In the genomic region with DNA sequence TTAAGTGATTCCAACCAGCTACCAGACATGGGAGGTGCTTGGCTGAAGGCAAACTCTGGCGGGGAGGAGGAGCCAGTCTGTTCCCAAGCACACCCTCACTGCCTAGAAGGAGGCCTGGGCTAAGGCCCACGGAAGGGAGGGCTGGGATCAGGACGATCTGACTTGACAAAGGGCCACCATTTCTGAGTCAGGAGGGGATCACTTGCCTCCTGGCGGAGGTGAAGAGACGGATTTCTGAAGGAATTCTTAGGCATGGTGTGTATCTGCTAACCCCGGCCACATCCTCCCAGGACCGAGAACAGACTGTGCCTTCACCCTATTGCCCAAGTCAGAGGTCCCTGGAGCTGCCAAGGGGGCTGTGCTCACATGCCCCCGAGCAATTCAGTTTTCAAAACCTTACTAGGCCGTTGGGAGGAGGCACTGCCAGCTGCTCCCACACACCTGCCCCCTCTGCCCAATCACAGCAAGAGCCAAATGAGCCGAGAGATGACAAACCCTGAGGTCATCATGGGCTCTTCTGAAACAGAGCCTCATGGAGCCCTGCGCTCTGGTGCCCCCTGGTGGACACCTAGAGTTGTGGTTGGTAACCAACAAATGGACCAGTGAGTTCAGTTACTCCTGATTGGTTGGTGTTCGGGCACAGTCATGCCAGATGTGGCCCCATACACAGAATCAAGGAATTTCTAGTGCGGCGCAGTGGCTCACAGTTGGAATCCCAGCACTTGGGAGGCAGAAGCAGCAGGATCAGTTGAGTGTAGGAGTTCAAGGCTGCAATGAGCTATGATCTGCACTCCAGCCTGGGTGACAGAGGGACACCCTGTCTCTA, we compare ENCODE assay signal across 8 cellular contexts. TPM values are rescaled to one million over a fixed set of nuclear protein-coding genes. Genes with fewer than 3 reads are reported as not detected.
DNase-seq lines count a peak whose midpoint lies in the region; ATAC-seq and TF ChIP-seq lines count a peak whose summit lies in the region.

No MANE protein-coding gene starts in this region.

- no TSS peak for BruUV-seq in Calu3 (replicated peaks; lab: Mats Ljungman, UMichigan)

- H3K27me3 ChIP-seq in neutrophil = peaks cover 27% of the 10 kb centered on the region

- H3K4me1 ChIP-seq in neutrophil (ENCODE audit: control insufficient read depth in 1 of 2, insufficient read depth in 1 of 2, low read depth in 1 of 2, low read length in 1 of 2) = peaks cover 6 to 12% of the 10 kb centered on the region in 2 experiments

- H3K9me3 Mint-ChIP-seq in Calu3 (ENCODE audit: low read depth, unreplicated experiment) = no peaks in the 10 kb centered on the region

- H3K36me3 Mint-ChIP-seq in Calu3 (ENCODE audit: insufficient read depth, unreplicated experiment) = peaks cover 10% of the 10 kb centered on the region

- peaks cover 11% of the 10 kb centered on the region for H3K4me1 Mint-ChIP-seq in Calu3 (ENCODE audit: low read depth, unreplicated experiment)

- H3K27me3 Mint-ChIP-seq in Calu3 (ENCODE audit: unreplicated experiment) = peaks cover 38% of the 10 kb centered on the region

- DNase-seq in Calu3 (peak; percentile 96), activated T-cell treated with anti-CD3 and anti-CD28 coated beads for 4 hours (peak; percentile 96), fibroblast of the aortic adventitia (ENCODE audit: low read depth) (peak; percentile 97), SHP77 (lab: John Stamatoyannopoulos, UW) (no peak)
- peak; percentile 90 for DNase-seq in Jurkat, Clone E6-1 (ENCODE audit: low read depth, low spot score)

- CTCF ChIA-PET in Calu3 (lab: Charles Lee) = interaction anchor here (0.7 to 2.5 kb wide), 4 partner anchors 12 to 55 kb away, joined by 3 to 16 read pairs (median 4); no protein-coding TSS in a partner anchor

- intact Hi-C loops in Calu3 (cut with micrococcal nuclease; ENCODE audit: unreplicated experiment) = loop anchor here (1.0 kb wide), 1 partner anchor 56 kb away; no protein-coding TSS in a partner anchor

- no peaks in the 10 kb centered on the region for H3K36me3 ChIP-seq in neutrophil

- H3K27ac Mint-ChIP-seq in Calu3 (ENCODE audit: unreplicated experiment) = peak overlapping the region; percentile 21

- TF ChIP-seq CTCF in Calu3 (IDR thresholded peaks at IDR 0.05; ENCODE audit: unreplicated experiment) (peak; percentile 92), fibroblast of the aortic adventitia (IDR thresholded peaks at IDR 0.05; ENCODE audit: insufficient read depth, low read length) (peak; percentile 96), neutrophil (IDR thresholded peaks at IDR 0.05) (peak; percentile 93)

- H3K4me3 ChIP-seq in Jurkat, Clone E6-1 (ENCODE audit: low read length) = no peak overlapping the region
- H3K4me3 ChIP-seq in fibroblast of the aortic adventitia (ENCODE audit: low read depth, low read length) (no peak overlapping the region), neutrophil (ENCODE audit: low read depth in 1 of 2, low read length in 1 of 2) (no peak overlapping the region)

- H3K27ac ChIP-seq in neutrophil (peak overlapping the region; percentile 24), temporal lobe (ENCODE audit: low read depth, low read length) (peak overlapping the region; percentile 75)

- ATAC-seq in GM21619 (IDR thresholded peaks at IDR 0.05; ENCODE audit: unreplicated experiment) = peak; percentile 85

- no peak overlapping the region for H3K4me3 Mint-ChIP-seq in Calu3 (ENCODE audit: low read depth, unreplicated experiment)

- H3K9me3 ChIP-seq in neutrophil = no peaks in the 10 kb centered on the region

RNA-seq across cellular contexts. Expression of gene TNK2, which starts 6.5 kb away (rescaled TPM):
- 50.4 and 53.0 TPM in 2 replicates for total RNA-seq in Calu3 (2022)
- 19.7 TPM for polyA plus RNA-seq in Jurkat, Clone E6-1 (2012; ENCODE audit: insufficient read depth, insufficient read length)
- 7.1 and 10.8 TPM in 2 replicates for total RNA-seq in fibroblast of the aortic adventitia (ENCODE audit: low replicate concordance)
- total RNA-seq in temporal lobe = 13.0 TPM

Comparison
In these comparisons a context has a peak if more than half of its experiments do, and no peak if none do; other contexts are left out.
1. DNase-seq: peak in Calu3 (single experiment), Jurkat, Clone E6-1 (single experiment), activated T-cell treated with anti-CD3 and anti-CD28 coated beads for 4 hours (single experiment) and fibroblast of the aortic adventitia (single experiment); none in SHP77 (0 of 2).
2. Peak in every context shown above with its lines, with median percentiles within 50 percentile points of each other: CTCF ChIP-seq.